ENCODE assay signal across 9 cellular contexts in genomic region chr1:19074902-19075721, GRCh38.
DNase-seq lines count a peak whose midpoint lies in the region; ATAC-seq and TF ChIP-seq lines count a peak whose summit lies in the region.
"Had no signal": no experiment of that assay in that cellular context is flagged by ENCODE, and none has a peak within 500 bp of the region (broad histone marks: within the 10 kb centered on the region; RNA-seq: fewer than 3 reads in every experiment).

No MANE protein-coding gene starts in this region.

- peak; percentile 82 for DNase-seq in DMS79 treated with DMSO at 0.1 percent for 48 hours (lab: John Stamatoyannopoulos, UW)
- DNase-seq in T-helper 17 cell, result no peak
- DNase-seq in Right ventricle myocardium superior, result peak; percentile 61
- DNase-seq in gastrocnemius medialis, result peak; percentile 82 to 83
- DNase-seq in COLO829 (ENCODE audit: low spot score), result no peak
- DNase-seq in NCI-H510A (lab: John Stamatoyannopoulos, UW), result no peak
- no peak for DNase-seq in brain microvascular endothelial cell
- DNase-seq: DMS153, Karpas-422 had no signal

- no peak overlapping the region for H3K4me3 ChIP-seq in gastrocnemius medialis
- H3K4me3 ChIP-seq in brain microvascular endothelial cell (ENCODE audit: low read depth, low read length), result no peak overlapping the region

- H3K27ac ChIP-seq in gastrocnemius medialis (peak overlapping the region; percentile 66 to 91 (median 79)), brain microvascular endothelial cell (no peak overlapping the region)

- peak overlapping the region; percentile 70 for H3K27ac Mint-ChIP-seq in T-helper 17 cell

- H3K27me3 Mint-ChIP-seq in T-helper 17 cell, result no peaks in the 10 kb centered on the region

- H3K9me3 ChIP-seq in T-helper 17 cell (ENCODE audit: control insufficient read depth, low read length, poor library complexity, severe bottlenecking) (no peaks in the 10 kb centered on the region), gastrocnemius medialis (no peaks in the 10 kb centered on the region)

- no peak for TF ChIP-seq CTCF in gastrocnemius medialis (IDR thresholded peaks at IDR 0.05 in 4 of 5, conservative IDR thresholded peaks at IDR 0.05 in 1 of 5)
- no peak for TF ChIP-seq CTCF in brain microvascular endothelial cell (IDR thresholded peaks at IDR 0.05; ENCODE audit: low read depth, low read length, missing control alignments)

- H3K4me1 Mint-ChIP-seq in T-helper 17 cell, result peaks cover 24% of the 10 kb centered on the region

- ATAC-seq in T-helper 17 cell (peak; percentile 22), Right ventricle myocardium superior (ENCODE audit: poor library complexity) (peak; percentile 66), gastrocnemius medialis (peak; percentile 75 to 77)

- H3K27me3 ChIP-seq in gastrocnemius medialis (no peaks in the 10 kb centered on the region), brain microvascular endothelial cell (replicated peaks) (no peaks in the 10 kb centered on the region)

- H3K4me3 Mint-ChIP-seq in T-helper 17 cell, result peak overlapping the region; percentile 86

- peaks cover 39 to 48% of the 10 kb centered on the region in 2 donors for H3K4me1 ChIP-seq in gastrocnemius medialis

- H3K36me3 ChIP-seq in gastrocnemius medialis, result peaks cover 0 to 58% of the 10 kb centered on the region in 2 donors
- H3K36me3 ChIP-seq in brain microvascular endothelial cell (replicated peaks), result peaks cover 69% of the 10 kb centered on the region

- in situ Hi-C loops in gastrocnemius medialis (cut with MboI; ENCODE audit: low sequenced_read_pairs in 4 of 4) (loop anchor here in 2 of 4 donors (5.0 to 25.0 kb wide), 2 partner anchors 163 to 168 kb away; partner anchors contain the start of gene ALDH4A1 (in 1 of the 2)), brain microvascular endothelial cell (cut with HindIII; ENCODE audit: low pct_ligation_motif_present, low sequenced_read_pairs) (no loop called here)

- H3K36me3 Mint-ChIP-seq in T-helper 17 cell (ENCODE audit: low read depth), result no peaks in the 10 kb centered on the region

- intact Hi-C loops in Right ventricle myocardium superior (cut with DNase I), result no loop called here
- intact Hi-C loops in gastrocnemius medialis (cut with DNase I; ENCODE audit: low total_unique reads), result loop anchor here (2.0 to 5.0 kb wide), 2 partner anchors 14 to 173 kb away; partner anchors contain the start of gene ALDH4A1

- peak in 1 of 2 donors; percentile 33 for TF ChIP-seq POLR2A in gastrocnemius medialis (IDR thresholded peaks at IDR 0.05)

Comparison
In these comparisons a context has a peak if more than half of its experiments do, and no peak if none do; other contexts are left out.
1. DNase-seq: peak in DMS79 treated with DMSO at 0.1 percent for 48 hours (single experiment), Right ventricle myocardium superior (single experiment) and gastrocnemius medialis (2 of 2); none in T-helper 17 cell (0 of 3), COLO829 (single experiment), NCI-H510A (single experiment) and brain microvascular endothelial cell (single experiment).
2. ATAC-seq: peak in every context shown above with its lines; median percentile 76 in gastrocnemius medialis; 66 in Right ventricle myocardium superior; 22 in T-helper 17 cell.